ENCODE assay signal across 15 cellular contexts in genomic region chr6:96760153-96760687, GRCh38.
DNase-seq lines count a peak whose midpoint lies in the region; ATAC-seq, FAIRE-seq and TF ChIP-seq lines count a peak whose summit lies in the region.
"Had no signal": no experiment of that assay in that cellular context is flagged by ENCODE, and none has a peak within 500 bp of the region (broad histone marks: within the 10 kb centered on the region; RNA-seq: fewer than 3 reads in every experiment).

No MANE protein-coding gene starts in this region.

- H3K14ac ChIP-seq in H1 (ENCODE audit: insufficient read length), result no peak overlapping the region

- no peaks in the 10 kb centered on the region for H3K9me3 Mint-ChIP-seq in CD8-positive, alpha-beta memory T cell
- H3K9me3 Mint-ChIP-seq: CD4-positive, alpha-beta T cell; T-helper 1 cell treated with Interleukin-12 subunit alpha and Interleukin-12 subunit beta and Interleukin-4 antibody, amounts not matched to agents 30 μg/mL and 1 μg/mL, for 36 hours had no signal

- H3K23ac ChIP-seq in H1 (ENCODE audit: insufficient read length), result no peak overlapping the region

- TF ChIP-seq CTCF in 22Rv1 (IDR thresholded peaks at IDR 0.05) (peak; percentile 23; the same call in 1 of the 2 replicates), H1 (IDR thresholded peaks at IDR 0.05; ENCODE audit: control extremely low read depth in 1 of 3, insufficient read depth in 1 of 3, low read depth in 1 of 3, low read length in 3 of 3) (peak in 1 of 3 experiments; percentile 23; a peak in 1 of 4 replicates)

- no peak overlapping the region for H2BK12ac ChIP-seq in H1 (ENCODE audit: low read depth, low read length)

- CTCF ChIA-PET in H1 (lab: Charles Lee; ENCODE audit: partially characterized antibody), result interaction anchor here (0.6 to 2.2 kb wide), 10 partner anchors 9 to 153 kb away, joined by 3 to 11 read pairs (median 3); partner anchors contain the start of gene GPR63
- CTCF ChIA-PET in CD8-positive, alpha-beta memory T cell (lab: Charles Lee), result no interaction called here

- no peaks in the 10 kb centered on the region for H3K4me1 Mint-ChIP-seq in CD8-positive, alpha-beta memory T cell

- H2BK15ac ChIP-seq in H1 (ENCODE audit: low read length), result no peak overlapping the region

- H4K8ac ChIP-seq in H1 (ENCODE audit: extremely low read depth, insufficient read depth, low read length), result no peak overlapping the region

- no peak overlapping the region for H2BK120ac ChIP-seq in H1 (replicated peaks; ENCODE audit: low read depth, low read length)

- H4K5ac ChIP-seq in H1 (ENCODE audit: insufficient read length, low read depth, low read length), result no peak overlapping the region

- H3K4me3 ChIP-seq in H1 (ENCODE audit: extremely low read depth in 1 of 4, insufficient read depth in 2 of 4, low read depth in 3 of 4, low read length in 4 of 4) (no peak overlapping the region), small intestine (ENCODE audit: low read depth in 1 of 2, low read length in 2 of 2) (no peak overlapping the region)
- H3K4me3 ChIP-seq in CD8-positive, alpha-beta memory T cell (ENCODE audit: low read length), result no peak overlapping the region

- H3K23me2 ChIP-seq in H1 (ENCODE audit: low read depth, low read length), result no peaks in the 10 kb centered on the region; the same call in 1 of the 2 replicates

- no peak overlapping the region for H3K4me2 ChIP-seq in H1 (ENCODE audit: insufficient read depth in 1 of 2, low read depth in 2 of 2, low read length in 2 of 2)

- POLR2A ChIA-PET in H1 (lab: Charles Lee; ENCODE audit: partially characterized antibody), result no interaction called here
- POLR2A ChIA-PET in CD8-positive, alpha-beta memory T cell (lab: Charles Lee), result no interaction called here

- no peak overlapping the region for H3K4me3 Mint-ChIP-seq in CD8-positive, alpha-beta memory T cell
- H3K4me3 Mint-ChIP-seq: CD4-positive, alpha-beta T cell; T-helper 1 cell treated with Interleukin-12 subunit alpha and Interleukin-12 subunit beta and Interleukin-4 antibody, amounts not matched to agents 30 μg/mL and 1 μg/mL, for 36 hours had no signal

- WGBS in H1 (ENCODE audit: extremely low coverage in 1 of 2, insufficient coverage in 1 of 2, insufficient read length in 1 of 2, insufficient replicate concordance in 2 of 2, low coverage in 1 of 2, low lambda C conversion rate in 2 of 2, missing lambda C conversion rate in 1 of 2), 2 experiments, result 88% methylated on average over 4 of the region's 4 CpGs; no CpG with 5 or more reads in 1 of the 2 experiments
- WGBS in small intestine, 3 donors, result 63 to 76% (median 67%) methylated on average over 4 of the region's 4 CpGs

- no peak overlapping the region for H4K91ac ChIP-seq in H1 (replicated peaks; ENCODE audit: insufficient read length, low read length)

- peak; percentile 43 for ATAC-seq in HG03432 (IDR thresholded peaks at IDR 0.05; ENCODE audit: unreplicated experiment)
- ATAC-seq in HG03135 (IDR thresholded peaks at IDR 0.05; ENCODE audit: unreplicated experiment), result no peak

- TF ChIP-seq POLR2A in H1 (IDR thresholded peaks at IDR 0.05; ENCODE audit: control extremely low read depth in 1 of 2, low read depth in 2 of 2, low read length in 2 of 2), result no peak

- H3K9ac ChIP-seq in H1 (replicated peaks in 1 of 4; ENCODE audit: extremely low read depth in 1 of 4, low read depth in 3 of 4, low read length in 3 of 4), result no peak overlapping the region

- no peak overlapping the region for H2AK5ac ChIP-seq in H1 (ENCODE audit: low read depth, low read length)

- H3K4ac ChIP-seq in H1 (replicated peaks; ENCODE audit: insufficient read length, low read depth, low read length), result no peak overlapping the region

- no peak overlapping the region for H3K56ac ChIP-seq in H1 (replicated peaks; ENCODE audit: insufficient read length, low read depth, low read length)

- DNase-seq in Ammon's horn (ENCODE audit: low spot score) (peak; percentile 28), H1 (ENCODE audit: low read depth in 1 of 2, low spot score in 2 of 2) (no peak), dedifferentiated amniotic fluid mesenchymal stem cell (ENCODE audit: extremely low spot score) (no peak), small intestine (no peak)
- DNase-seq in CD8-positive, alpha-beta memory T cell, result no peak
- DNase-seq: activated CD4-positive, alpha-beta T cell treated with anti-CD3 and anti-CD28 coated beads for 48 hours; CD4-positive, alpha-beta T cell; effector CD8-positive, alpha-beta T cell; mesenchymal stem cell; NCI-H2227 treated with DMSO at 0.1 percent for 48 hours had no signal

- no peaks in the 10 kb centered on the region for H3K36me3 ChIP-seq in H1 (ENCODE audit: control insufficient read depth in 2 of 4, insufficient read depth in 4 of 4, low read length in 3 of 4)
- H3K36me3 ChIP-seq in CD8-positive, alpha-beta memory T cell (ENCODE audit: insufficient read depth, low read length), result no peaks in the 10 kb centered on the region
- no peaks in the 10 kb centered on the region for H3K36me3 ChIP-seq in small intestine (ENCODE audit: control insufficient read depth in 2 of 2, insufficient read depth in 2 of 2, low read length in 2 of 2)

- peaks cover 0 to 4% (median 0%) of the 10 kb centered on the region in 4 experiments; a peak in 1 of 7 replicates for H3K4me1 ChIP-seq in H1 (replicated peaks in 1 of 4; ENCODE audit: control insufficient read depth in 3 of 4, insufficient read depth in 4 of 4, low read length in 3 of 4)
- H3K4me1 ChIP-seq in CD8-positive, alpha-beta memory T cell (ENCODE audit: insufficient read depth, low read length), result no peaks in the 10 kb centered on the region
- no peaks in the 10 kb centered on the region for H3K4me1 ChIP-seq in small intestine (ENCODE audit: control insufficient read depth in 2 of 2, insufficient read depth in 1 of 2, low read depth in 1 of 2, low read length in 1 of 2)

- no peak for FAIRE-seq in H1 (lab: Jason Lieb, UNC)
- FAIRE-seq in small intestine (lab: Jason Lieb, UNC), result no peak
- FAIRE-seq: RCC 7860 had no signal

- H3K27me3 ChIP-seq in H1 (replicated peaks in 1 of 4; ENCODE audit: control insufficient read depth in 3 of 4, extremely low read depth in 1 of 4, insufficient read depth in 3 of 4, low read length in 3 of 4), result no peaks in the 10 kb centered on the region
- no peaks in the 10 kb centered on the region for H3K27me3 ChIP-seq in CD8-positive, alpha-beta memory T cell (ENCODE audit: insufficient read depth, low read length, poor library complexity, severe bottlenecking)
- H3K27me3 ChIP-seq in small intestine (ENCODE audit: control insufficient read depth in 2 of 2, insufficient read depth in 2 of 2, low read length in 2 of 2), result no peaks in the 10 kb centered on the region

- no peak overlapping the region for H3K18ac ChIP-seq in H1 (ENCODE audit: extremely low read depth, low read length)

- H3K27ac Mint-ChIP-seq in CD8-positive, alpha-beta memory T cell, result no peak overlapping the region
- H3K27ac Mint-ChIP-seq: CD4-positive, alpha-beta T cell; T-helper 1 cell treated with Interleukin-12 subunit alpha and Interleukin-12 subunit beta and Interleukin-4 antibody, amounts not matched to agents 30 μg/mL and 1 μg/mL, for 36 hours had no signal

- no peaks in the 10 kb centered on the region for H4K20me1 ChIP-seq in H1 (replicated peaks in 1 of 2; ENCODE audit: control insufficient read depth in 1 of 2, insufficient read depth in 2 of 2, low read length in 2 of 2)

- no peak for TF ChIP-seq EP300 in H1 (IDR thresholded peaks at IDR 0.05; ENCODE audit: borderline replicate concordance in 1 of 2, low read depth in 2 of 2, low read length in 2 of 2)

- no peak overlapping the region for H2BK20ac ChIP-seq in H1 (ENCODE audit: low read length)

- H3K27ac ChIP-seq in 22Rv1 (no peak overlapping the region), H1 (ENCODE audit: low read depth, low read length) (no peak overlapping the region), small intestine (ENCODE audit: low read depth in 1 of 2, low read length in 1 of 2) (no peak overlapping the region)
- no peak overlapping the region for H3K27ac ChIP-seq in CD8-positive, alpha-beta memory T cell (ENCODE audit: low read depth, low read length)

- H3K79me2 ChIP-seq in H1 (ENCODE audit: control insufficient read depth in 1 of 2, insufficient read depth in 2 of 2, low read length in 2 of 2), result no peaks in the 10 kb centered on the region

- no peak overlapping the region for H2BK5ac ChIP-seq in H1 (ENCODE audit: low read depth, low read length)

- H3K79me1 ChIP-seq in H1 (ENCODE audit: low read depth, low read length), result no peaks in the 10 kb centered on the region

- no peaks in the 10 kb centered on the region for H3K36me3 Mint-ChIP-seq in CD8-positive, alpha-beta memory T cell

- peaks cover 4 to 9% of the 10 kb centered on the region in 2 donors for H3K27me3 Mint-ChIP-seq in CD8-positive, alpha-beta memory T cell

- H3K9me3 ChIP-seq in H1 (ENCODE audit: insufficient read depth in 2 of 2, low read depth in 1 of 2, low read length in 1 of 2), result no peaks in the 10 kb centered on the region
- H3K9me3 ChIP-seq in CD8-positive, alpha-beta memory T cell (ENCODE audit: low read length), result no peaks in the 10 kb centered on the region
- H3K9me3 ChIP-seq in small intestine (ENCODE audit: control insufficient read depth, low read depth), result no peaks in the 10 kb centered on the region

- peak overlapping the region; percentile 81 for H2AFZ ChIP-seq in H1 (ENCODE audit: low read length)

- TF ChIP-seq RAD21 in H1 (IDR thresholded peaks at IDR 0.05 in 1 of 2, conservative IDR thresholded peaks at IDR 0.05 in 1 of 2; ENCODE audit: low read depth in 2 of 2, low read length in 2 of 2), result peak; percentile 52 to 65; a peak in 3 of 4 replicates

TF ChIP-seq in H1, 55 proteins besides CTCF, POLR2A, EP300 and RAD21:
- no peak for TF ChIP-seq KDM1A (IDR thresholded peaks at IDR 0.05; ENCODE audit: borderline replicate concordance, low read length)
- TF ChIP-seq CHD2 (IDR thresholded peaks at IDR 0.05; ENCODE audit: low read length), result no peak
- no peak for TF ChIP-seq BACH1 (IDR thresholded peaks at IDR 0.05; ENCODE audit: low read length)
- no peak for TF ChIP-seq EZH2 (IDR thresholded peaks at IDR 0.05; ENCODE audit: low read depth, low read length, severe bottlenecking)
- TF ChIP-seq JUN (IDR thresholded peaks at IDR 0.05; ENCODE audit: low read depth, low read length), result no peak
